Comparison of ENCODE assay signal across 8 cellular contexts in genomic region chr2:180006236-180006635, GRCh38. TPM values are rescaled to one million over a fixed set of nuclear protein-coding genes. Genes with fewer than 3 reads are reported as not detected.
DNase-seq lines count a peak whose midpoint lies in the region; FAIRE-seq and TF ChIP-seq lines count a peak whose summit lies in the region.

No MANE protein-coding gene starts in this region.

- no peak for FAIRE-seq in HTR-8/SVneo (lab: Jason Lieb, UNC)

- intact Hi-C loops in activated T-helper 2 cell treated with anti-CD3 and anti-CD28 coated beads, Interferon-gamma antibody, Interleukin-2, Interleukin-4, amounts not matched to agents 10 μg/mL and 5 μg/mL and 100 μg/mL, durations not matched to agents 14 hours and 24 hours and 36 hours (cut with micrococcal nuclease), result loop anchor here (5.0 kb wide), 1 partner anchor 1894 kb away; the partner anchor contains the start of gene RBM45

- POLR2A ChIA-PET in activated CD4-positive, alpha-beta T cell treated with anti-CD3 and anti-CD28 coated beads, Interleukin-2, amount 10 ng/mL, durations not matched to agents 7 days and 5 days (lab: Charles Lee), result no interaction called here

- H3K27me3 Mint-ChIP-seq in activated CD4-positive, alpha-beta T cell treated with anti-CD3 and anti-CD28 coated beads, Interleukin-2, amount 10 ng/mL, durations not matched to agents 7 days and 5 days, result no peaks in the 10 kb centered on the region
- no peaks in the 10 kb centered on the region for H3K27me3 Mint-ChIP-seq in activated T-helper 2 cell treated with anti-CD3 and anti-CD28 coated beads, Interferon-gamma antibody, Interleukin-2, Interleukin-4, amounts not matched to agents 10 μg/mL and 5 μg/mL and 100 μg/mL, durations not matched to agents 14 hours and 24 hours and 36 hours (ENCODE audit: low read depth)

- CTCF ChIA-PET in activated CD4-positive, alpha-beta T cell treated with anti-CD3 and anti-CD28 coated beads, Interleukin-2, amount 10 ng/mL, durations not matched to agents 7 days and 5 days (lab: Charles Lee), result interaction anchor here (1.0 to 1.7 kb wide), 2 partner anchors 9 to 25 kb away, joined by 4 read pairs; no protein-coding TSS in a partner anchor

- WGBS in thymus, result 9% methylated on average over 7 of the region's 7 CpGs

- peaks cover 37% of the 10 kb centered on the region for H3K4me1 Mint-ChIP-seq in activated CD4-positive, alpha-beta T cell treated with anti-CD3 and anti-CD28 coated beads, Interleukin-2, amount 10 ng/mL, durations not matched to agents 7 days and 5 days
- H3K4me1 Mint-ChIP-seq in activated T-helper 2 cell treated with anti-CD3 and anti-CD28 coated beads, Interferon-gamma antibody, Interleukin-2, Interleukin-4, amounts not matched to agents 10 μg/mL and 5 μg/mL and 100 μg/mL, durations not matched to agents 14 hours and 24 hours and 36 hours (ENCODE audit: low read depth), result peaks cover 22% of the 10 kb centered on the region

- peaks cover 4% of the 10 kb centered on the region for H3K36me3 Mint-ChIP-seq in activated CD4-positive, alpha-beta T cell treated with anti-CD3 and anti-CD28 coated beads, Interleukin-2, amount 10 ng/mL, durations not matched to agents 7 days and 5 days (ENCODE audit: low read depth)
- peaks cover 13% of the 10 kb centered on the region for H3K36me3 Mint-ChIP-seq in activated T-helper 2 cell treated with anti-CD3 and anti-CD28 coated beads, Interferon-gamma antibody, Interleukin-2, Interleukin-4, amounts not matched to agents 10 μg/mL and 5 μg/mL and 100 μg/mL, durations not matched to agents 14 hours and 24 hours and 36 hours (ENCODE audit: low read depth)

- no peak overlapping the region for H3K27ac ChIP-seq in thymus (ENCODE audit: low read depth)

- H3K36me3 ChIP-seq in kidney epithelial cell (ENCODE audit: control insufficient read depth, insufficient read depth, low read length), result no peaks in the 10 kb centered on the region
- no peaks in the 10 kb centered on the region for H3K36me3 ChIP-seq in thymus (ENCODE audit: control insufficient read depth, insufficient read depth)

- H3K27me3 ChIP-seq in kidney epithelial cell (ENCODE audit: control insufficient read depth, insufficient read depth, low read length), result no peaks in the 10 kb centered on the region
- H3K27me3 ChIP-seq in thymus (ENCODE audit: control insufficient read depth, insufficient read depth), result no peaks in the 10 kb centered on the region

- H3K4me3 Mint-ChIP-seq in activated CD4-positive, alpha-beta T cell treated with anti-CD3 and anti-CD28 coated beads, Interleukin-2, amount 10 ng/mL, durations not matched to agents 7 days and 5 days, result peak overlapping the region; percentile 85
- H3K4me3 Mint-ChIP-seq in activated T-helper 2 cell treated with anti-CD3 and anti-CD28 coated beads, Interferon-gamma antibody, Interleukin-2, Interleukin-4, amounts not matched to agents 10 μg/mL and 5 μg/mL and 100 μg/mL, durations not matched to agents 14 hours and 24 hours and 36 hours (ENCODE audit: low read depth), result peak overlapping the region; percentile 98

- no peaks in the 10 kb centered on the region for H3K9me3 Mint-ChIP-seq in activated CD4-positive, alpha-beta T cell treated with anti-CD3 and anti-CD28 coated beads, Interleukin-2, amount 10 ng/mL, durations not matched to agents 7 days and 5 days
- no peaks in the 10 kb centered on the region for H3K9me3 Mint-ChIP-seq in activated T-helper 2 cell treated with anti-CD3 and anti-CD28 coated beads, Interferon-gamma antibody, Interleukin-2, Interleukin-4, amounts not matched to agents 10 μg/mL and 5 μg/mL and 100 μg/mL, durations not matched to agents 14 hours and 24 hours and 36 hours

- peak overlapping the region; percentile 99 for H3K27ac Mint-ChIP-seq in activated CD4-positive, alpha-beta T cell treated with anti-CD3 and anti-CD28 coated beads, Interleukin-2, amount 10 ng/mL, durations not matched to agents 7 days and 5 days
- peak overlapping the region; percentile 94 for H3K27ac Mint-ChIP-seq in activated T-helper 2 cell treated with anti-CD3 and anti-CD28 coated beads, Interferon-gamma antibody, Interleukin-2, Interleukin-4, amounts not matched to agents 10 μg/mL and 5 μg/mL and 100 μg/mL, durations not matched to agents 14 hours and 24 hours and 36 hours

- no peaks in the 10 kb centered on the region for H3K9me3 ChIP-seq in thymus (ENCODE audit: control insufficient read depth)

- peaks cover 11% of the 10 kb centered on the region for H3K4me1 ChIP-seq in thymus (ENCODE audit: control insufficient read depth, insufficient read depth, low read length)

- H3K4me3 ChIP-seq in kidney epithelial cell (ENCODE audit: low read depth, low read length), result peak overlapping the region; percentile 99
- peak overlapping the region; percentile 75 for H3K4me3 ChIP-seq in thymus (ENCODE audit: low read length)

- no peak for DNase-seq in activated CD4-positive, alpha-beta T cell treated with anti-CD3 and anti-CD28 coated beads, Interleukin-2, amount 10 ng/mL, durations not matched to agents 7 days and 5 days
- no peak for DNase-seq in activated CD4-positive, alpha-beta T cell treated with anti-CD3 and anti-CD28 coated beads, Interleukin-2, amount 50 U/mL, for 1 hour
- DNase-seq in activated T-helper 2 cell treated with anti-CD3 and anti-CD28 coated beads, Interferon-gamma antibody, Interleukin-2, Interleukin-4, amounts not matched to agents 10 μg/mL and 5 μg/mL and 100 μg/mL, durations not matched to agents 14 hours and 24 hours and 36 hours (ENCODE audit: low spot score), result no peak
- no peak for DNase-seq in kidney epithelial cell (ENCODE audit: low read depth)
- DNase-seq in T1000 (lab: John Stamatoyannopoulos, UW), result no peak
- DNase-seq in GM03348 (ENCODE audit: low spot score), result no peak
- DNase-seq in HTR-8/SVneo (ENCODE audit: insufficient read length, low spot score), result no peak

- TF ChIP-seq CTCF in kidney epithelial cell (IDR thresholded peaks at IDR 0.05; ENCODE audit: insufficient read depth, low read length, poor library complexity, severe bottlenecking), result no peak

RNA-seq across cellular contexts. Expression of gene CWC22, which starts 0.9 kb away (rescaled TPM):
- 10 to 100 TPM; 21.9 to 24.0 TPM for total RNA-seq in activated CD4-positive, alpha-beta T cell treated with anti-CD3 and anti-CD28 coated beads, Interleukin-2, amount 10 ng/mL, durations not matched to agents 7 days and 5 days
- 27.6 and 27.8 TPM in 2 replicates for total RNA-seq in activated T-helper 2 cell treated with anti-CD3 and anti-CD28 coated beads, Interferon-gamma antibody, Interleukin-2, Interleukin-4, amounts not matched to agents 10 μg/mL and 5 μg/mL and 100 μg/mL, durations not matched to agents 14 hours and 24 hours and 36 hours
- total RNA-seq in kidney epithelial cell, result 15.3 and 18.0 TPM in 2 replicates
- polyA plus RNA-seq in thymus, result 21.4 TPM
